Comparison of ENCODE assay signal across 20 cellular contexts in genomic region chr10:62457196-62457595, GRCh38.
DNase-seq lines count a peak whose midpoint lies in the region; ATAC-seq, FAIRE-seq and TF ChIP-seq lines count a peak whose summit lies in the region.
"Had no signal": no experiment of that assay in that cellular context is flagged by ENCODE, and none has a peak within 500 bp of the region (broad histone marks: within the 10 kb centered on the region; RNA-seq: fewer than 3 reads in every experiment).

No MANE protein-coding gene starts in this region.

- BruUV-seq in GM12878 (replicated peaks; lab: Mats Ljungman, UMichigan), result no TSS peak

- WGBS in GM12878 (ENCODE audit: insufficient coverage, insufficient replicate concordance, low lambda C conversion rate, missing lambda C conversion rate), result 0% methylated on average over 2 of the region's 2 CpGs

- H3K4me1 ChIP-seq in GM12878 (ENCODE audit: control insufficient read depth, insufficient read depth, low read length) (peaks cover 21% of the 10 kb centered on the region), vagina (no peaks in the 10 kb centered on the region), tibial artery (no peaks in the 10 kb centered on the region)

- H3K4me3 Mint-ChIP-seq in activated naive CD8-positive, alpha-beta T cell treated with anti-CD3 and anti-CD28 coated beads for 36 hours, result no peak overlapping the region

- no peaks in the 10 kb centered on the region for H3K9me3 Mint-ChIP-seq in activated naive CD8-positive, alpha-beta T cell treated with anti-CD3 and anti-CD28 coated beads for 36 hours

- no peak overlapping the region for H3K27ac ChIP-seq in GM12878 (ENCODE audit: control insufficient read depth, insufficient read depth)
- H3K27ac ChIP-seq in vagina, result peak overlapping the region; percentile 15
- no peak overlapping the region for H3K27ac ChIP-seq in tibial artery
- H3K27ac ChIP-seq: 22Rv1, C4-2B had no signal

- H3K27me3 Mint-ChIP-seq in activated naive CD8-positive, alpha-beta T cell treated with anti-CD3 and anti-CD28 coated beads for 36 hours, result no peaks in the 10 kb centered on the region

- RAD21 ChIA-PET in GM12878 (lab: Charles Lee; ENCODE audit: unreplicated experiment), result interaction anchor here (0.5 to 4.5 kb wide), 15 partner anchors 20 to 689 kb away, joined by 3 to 17 read pairs (median 3); partner anchors contain the start of gene EGR2

- CTCF ChIA-PET in GM12878 (lab: Yijun Ruan, JAX), result interaction anchor here (0.9 to 3.3 kb wide), 11 partner anchors 18 to 1263 kb away, joined by 3 to 31 read pairs (median 4); no protein-coding TSS in a partner anchor

- H3K79me2 ChIP-seq in GM12878 (ENCODE audit: control insufficient read depth, insufficient read depth, low read length), result no peaks in the 10 kb centered on the region

- no peak for TF ChIP-seq EP300 in GM12878 (IDR thresholded peaks at IDR 0.05; ENCODE audit: borderline replicate concordance in 1 of 2, control insufficient read depth in 1 of 2, low read depth in 2 of 2, low read length in 2 of 2)

- SMC1A ChIA-PET in GM12878 (lab: Charles Lee; ENCODE audit: uncharacterized antibody, unreplicated experiment), result interaction anchor here (0.8 to 4.0 kb wide), 13 partner anchors 9 to 744 kb away, joined by 3 to 19 read pairs (median 4); no protein-coding TSS in a partner anchor

- in situ Hi-C loops in GM12878 (cut with MboI), result no loop called here

- no peak overlapping the region for H3K9ac ChIP-seq in GM12878 (ENCODE audit: control insufficient read depth, insufficient read depth, low read length)

- H3K9me3 ChIP-seq in GM12878 (replicated peaks; ENCODE audit: control insufficient read depth, insufficient read depth, low read length) (no peaks in the 10 kb centered on the region), vagina (no peaks in the 10 kb centered on the region), tibial artery (no peaks in the 10 kb centered on the region)
- H3K9me3 ChIP-seq: mucosa of descending colon had no signal

- peak; percentile 1 for ATAC-seq in HG03045 (IDR thresholded peaks at IDR 0.05; ENCODE audit: unreplicated experiment)
- ATAC-seq in GM12878, result peak; percentile 11

- H3K27me3 ChIP-seq in GM12878 (replicated peaks in 1 of 2; ENCODE audit: control insufficient read depth in 2 of 2, insufficient read depth in 2 of 2, low read length in 1 of 2), result peaks cover 0 to 2% of the 10 kb centered on the region in 2 experiments; a peak in 1 of 4 replicates
- no peaks in the 10 kb centered on the region for H3K27me3 ChIP-seq in vagina
- no peaks in the 10 kb centered on the region for H3K27me3 ChIP-seq in tibial artery

- H3K4me1 Mint-ChIP-seq in activated naive CD8-positive, alpha-beta T cell treated with anti-CD3 and anti-CD28 coated beads for 36 hours, result peaks cover 7% of the 10 kb centered on the region

- no peaks in the 10 kb centered on the region for H4K20me1 ChIP-seq in GM12878 (ENCODE audit: control insufficient read depth, insufficient read depth)

- no peak for FAIRE-seq in GM12878 (lab: Jason Lieb, UNC)
- FAIRE-seq: endometrium had no signal

- POLR2A ChIA-PET in GM12878 (lab: Charles Lee), result interaction anchor here (0.6 to 1.3 kb wide), 4 partner anchors 11 to 1111 kb away, joined by 3 to 5 read pairs (median 4); no protein-coding TSS in a partner anchor

- no peaks in the 10 kb centered on the region for H3K36me3 Mint-ChIP-seq in activated naive CD8-positive, alpha-beta T cell treated with anti-CD3 and anti-CD28 coated beads for 36 hours

- TF ChIP-seq RAD21 in GM12878 (IDR thresholded peaks at IDR 0.05; ENCODE audit: insufficient read depth, low read depth, low read length), result no peak

- peak overlapping the region; percentile 58 for H3K4me2 ChIP-seq in GM12878 (ENCODE audit: control insufficient read depth, insufficient read depth)

- H3K36me3 ChIP-seq in GM12878 (ENCODE audit: control insufficient read depth in 2 of 2, insufficient read depth in 2 of 2, low read length in 1 of 2), result no peaks in the 10 kb centered on the region
- H3K36me3 ChIP-seq in vagina, result no peaks in the 10 kb centered on the region
- H3K36me3 ChIP-seq in tibial artery, result no peaks in the 10 kb centered on the region

- DNase-seq in DMS53 (lab: John Stamatoyannopoulos, UW) (peak; percentile 29), DMS53 treated with DMSO at 0.1 percent for 48 hours (lab: John Stamatoyannopoulos, UW; ENCODE audit: unreplicated experiment) (no peak), GM12878 (ENCODE audit: low read depth, low spot score) (no peak), vagina (ENCODE audit: extremely low spot score in 2 of 2) (no peak), SKM-1 (lab: John Stamatoyannopoulos, UW; ENCODE audit: unreplicated experiment) (no peak), tibial artery (no peak)
- no peak for DNase-seq in activated naive CD8-positive, alpha-beta T cell treated with anti-CD3 and anti-CD28 coated beads for 36 hours
- DNase-seq: activated effector memory CD4-positive, alpha-beta T cell treated with anti-CD3 and anti-CD28 coated beads, Interleukin-2, amount 50 U/mL, for 16 hours; amygdala; cerebellar nuclear complex; Kasumi-1; NCI-H146; SHP77 treated with DMSO at 0.1 percent for 48 hours; stimulated activated CD4-positive, alpha-beta T cell treated with anti-CD3 and anti-CD28 coated beads, Interleukin-4, amount 100 ng/mL, for 24 hours; stimulated activated CD8-positive, alpha-beta memory T cell treated with anti-CD3 and anti-CD28 coated beads, Interleukin-4, amount 100 ng/mL, for 48 hours had no signal

- intact Hi-C loops in GM12878 (cut with micrococcal nuclease; ENCODE audit: unreplicated experiment), result loop anchor here (5.0 kb wide), 1 partner anchor 70 kb away; no protein-coding TSS in a partner anchor
- intact Hi-C loops in vagina (cut with DNase I), result no loop called here
- intact Hi-C loops in tibial artery (cut with DNase I; ENCODE audit: low total_unique reads), result no loop called here

- H3K4me3 ChIP-seq in GM12878 (no peak overlapping the region), vagina (no peak overlapping the region), tibial artery (no peak overlapping the region)
- H3K4me3 ChIP-seq: mucosa of descending colon had no signal

- TF ChIP-seq CTCF in GM12878 (IDR thresholded peaks at IDR 0.05 in 2 of 3, conservative IDR thresholded peaks at IDR 0.05 in 1 of 3; ENCODE audit: control insufficient read depth in 2 of 3, extremely low read depth in 1 of 3, insufficient read depth in 1 of 3, low read depth in 3 of 3, low read length in 3 of 3) (no peak), vagina (IDR thresholded peaks at IDR 0.05) (no peak), tibial artery (IDR thresholded peaks at IDR 0.05) (no peak)

- TF ChIP-seq POLR2A in GM12878 (IDR thresholded peaks at IDR 0.05; ENCODE audit: low read depth, low read length) (no peak), vagina (IDR thresholded peaks at IDR 0.05) (no peak)

- H3K27ac Mint-ChIP-seq in activated naive CD8-positive, alpha-beta T cell treated with anti-CD3 and anti-CD28 coated beads for 36 hours, result no peak overlapping the region

- H2AFZ ChIP-seq in GM12878 (ENCODE audit: control insufficient read depth, low read depth, low read length), result no peak overlapping the region

TF ChIP-seq in GM12878, 131 proteins besides CTCF, POLR2A, EP300 and RAD21 (continues in another document):
- no peak for TF ChIP-seq ZNF622 (IDR thresholded peaks at IDR 0.05)
- no peak for TF ChIP-seq E4F1 (IDR thresholded peaks at IDR 0.05; ENCODE audit: borderline replicate concordance, partially characterized antibody)
- TF ChIP-seq CEBPB (IDR thresholded peaks at IDR 0.05; ENCODE audit: borderline replicate concordance in 1 of 2, low read depth in 2 of 2, low read length in 2 of 2), result no peak
- no peak for TF ChIP-seq ZNF24 (IDR thresholded peaks at IDR 0.05)
- no peak for TF ChIP-seq HCFC1 (IDR thresholded peaks at IDR 0.05; ENCODE audit: low read length)
- no peak for TF ChIP-seq ZBED1 (IDR thresholded peaks at IDR 0.05; ENCODE audit: borderline replicate concordance)
- TF ChIP-seq PRDM15 (CRISPR knock-in tag; IDR thresholded peaks at IDR 0.05), result no peak
